ENCODE assay signal across 9 cellular contexts in the genomic region with DNA sequence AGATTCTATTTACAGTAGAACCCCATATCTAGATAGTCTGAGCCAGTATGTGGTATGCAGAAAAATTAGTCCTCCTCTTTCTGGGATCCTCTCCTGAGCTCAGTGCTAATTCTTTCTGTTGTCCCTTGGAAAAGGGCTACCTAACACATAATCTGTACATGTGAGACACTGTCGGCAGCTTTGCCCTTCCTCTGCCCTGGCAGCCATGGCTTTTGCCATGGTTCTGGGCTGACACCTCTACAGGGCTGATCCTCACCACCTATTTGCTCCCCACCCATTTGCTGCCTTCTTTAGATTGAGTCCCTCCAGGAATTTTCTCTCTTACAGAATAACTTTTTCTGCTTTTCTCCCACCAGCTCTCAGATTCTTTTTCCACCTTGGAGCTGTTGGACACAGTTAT.
"Had no signal": no experiment of that assay in that cellular context is flagged by ENCODE, and none has a peak within 500 bp of the region (broad histone marks: within the 10 kb centered on the region; RNA-seq: fewer than 3 reads in every experiment).

No MANE protein-coding gene starts in this region.

- H3K36me3 Mint-ChIP-seq: activated naive CD8-positive, alpha-beta T cell treated with anti-CD3 and anti-CD28 coated beads, Interleukin-2, amount 10 ng/mL, durations not matched to agents 7 days and 5 days; naive thymus-derived CD4-positive, alpha-beta T cell had no signal

- H3K4me1 ChIP-seq: gastrocnemius medialis had no signal

- H3K4me3 Mint-ChIP-seq: activated naive CD8-positive, alpha-beta T cell treated with anti-CD3 and anti-CD28 coated beads, Interleukin-2, amount 10 ng/mL, durations not matched to agents 7 days and 5 days had no signal

- ATAC-seq: activated T-cell treated with anti-CD3 and anti-CD28 coated beads, Interleukin-2, amount 50 U/mL, for 72 hours; stimulated activated naive CD8-positive, alpha-beta T cell treated with anti-CD3 and anti-CD28 coated beads, Interleukin-15, amount 100 ng/mL, for 72 hours had no signal

- H3K9me3 Mint-ChIP-seq: activated naive CD8-positive, alpha-beta T cell treated with anti-CD3 and anti-CD28 coated beads, Interleukin-2, amount 10 ng/mL, durations not matched to agents 7 days and 5 days; activated T-cell treated with anti-CD3 and anti-CD28 coated beads, Interleukin-2, amount 50 U/mL, for 72 hours; naive thymus-derived CD4-positive, alpha-beta T cell; stimulated activated naive CD8-positive, alpha-beta T cell treated with anti-CD3 and anti-CD28 coated beads, Interleukin-15, amount 100 ng/mL, for 72 hours had no signal

- DNase-seq: activated CD4-positive, alpha-beta T cell treated with anti-CD3 and anti-CD28 coated beads, Interleukin-2, amount 50 U/mL, for 48 hours; activated naive CD8-positive, alpha-beta T cell treated with anti-CD3 and anti-CD28 coated beads, Interleukin-2, amount 10 ng/mL, durations not matched to agents 7 days and 5 days; activated T-cell treated with anti-CD3 and anti-CD28 coated beads, Interleukin-2, amount 50 U/mL, for 72 hours; gastrocnemius medialis; naive thymus-derived CD4-positive, alpha-beta T cell; stimulated activated CD4-positive, alpha-beta T cell treated with anti-CD3 and anti-CD28 coated beads, Interleukin-4, amount 100 ng/mL, for 4 hours; stimulated activated naive CD8-positive, alpha-beta T cell treated with anti-CD3 and anti-CD28 coated beads, Interleukin-15, amount 100 ng/mL, for 72 hours; T-helper 2 cell had no signal

- H3K27ac Mint-ChIP-seq: activated naive CD8-positive, alpha-beta T cell treated with anti-CD3 and anti-CD28 coated beads, Interleukin-2, amount 10 ng/mL, durations not matched to agents 7 days and 5 days; activated T-cell treated with anti-CD3 and anti-CD28 coated beads, Interleukin-2, amount 50 U/mL, for 72 hours; naive thymus-derived CD4-positive, alpha-beta T cell had no signal

- FAIRE-seq: keratinocyte had no signal

- H3K27ac ChIP-seq: gastrocnemius medialis had no signal

- H3K36me3 ChIP-seq: gastrocnemius medialis had no signal

- H3K9me3 ChIP-seq: gastrocnemius medialis had no signal

- H3K27me3 ChIP-seq: gastrocnemius medialis had no signal
